ENCODE assay signal across 2 cellular contexts in the genomic region with DNA sequence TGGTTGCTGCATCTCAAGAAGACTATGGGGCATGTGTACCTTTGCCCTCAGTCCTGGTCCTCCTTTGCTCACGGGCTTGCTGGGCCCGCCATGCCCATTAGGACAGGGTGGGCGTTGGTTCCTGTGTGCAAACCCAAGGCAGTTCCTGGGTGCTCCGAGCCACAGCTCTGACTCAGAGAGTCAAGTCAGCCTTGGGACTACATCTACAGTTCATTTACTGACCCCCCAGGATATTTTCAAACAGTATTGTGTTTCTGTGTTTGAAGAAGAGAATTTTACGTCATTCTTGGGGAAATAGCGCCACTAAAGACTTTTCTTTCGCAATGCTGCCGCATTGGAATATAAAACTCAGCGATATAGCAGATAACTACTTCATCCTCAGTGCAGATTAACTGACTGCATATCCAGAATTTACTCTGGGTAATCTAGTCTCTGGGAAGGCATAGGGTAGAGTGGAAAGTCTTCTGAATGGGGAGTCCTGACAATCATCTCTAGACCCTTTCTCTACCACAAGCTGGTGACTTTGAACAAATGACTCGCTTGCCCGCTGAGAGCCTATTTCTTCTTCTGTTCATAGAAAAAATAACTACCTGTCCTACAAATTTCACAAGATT.
TF ChIP-seq lines count a peak whose summit lies in the region.

No MANE protein-coding gene starts in this region.

TF ChIP-seq in SK-N-SH, 30 proteins besides CTCF, POLR2A, EP300 and RAD21 (continued from another document):
- no peak for TF ChIP-seq ZBTB33 (IDR thresholded peaks at IDR 0.05; ENCODE audit: borderline replicate concordance, low read depth)
- no peak for TF ChIP-seq FOXJ3 (CRISPR knock-in tag; IDR thresholded peaks at IDR 0.05)
- TF ChIP-seq RXRA (IDR thresholded peaks at IDR 0.05; ENCODE audit: borderline replicate concordance, low read depth) = no peak
- no peak for TF ChIP-seq RCOR1 (IDR thresholded peaks at IDR 0.05; ENCODE audit: low read length)

TF ChIP-seq in H1, 55 proteins besides CTCF, POLR2A, EP300 and RAD21 (continued from another document):
- TF ChIP-seq, protein P1, sequence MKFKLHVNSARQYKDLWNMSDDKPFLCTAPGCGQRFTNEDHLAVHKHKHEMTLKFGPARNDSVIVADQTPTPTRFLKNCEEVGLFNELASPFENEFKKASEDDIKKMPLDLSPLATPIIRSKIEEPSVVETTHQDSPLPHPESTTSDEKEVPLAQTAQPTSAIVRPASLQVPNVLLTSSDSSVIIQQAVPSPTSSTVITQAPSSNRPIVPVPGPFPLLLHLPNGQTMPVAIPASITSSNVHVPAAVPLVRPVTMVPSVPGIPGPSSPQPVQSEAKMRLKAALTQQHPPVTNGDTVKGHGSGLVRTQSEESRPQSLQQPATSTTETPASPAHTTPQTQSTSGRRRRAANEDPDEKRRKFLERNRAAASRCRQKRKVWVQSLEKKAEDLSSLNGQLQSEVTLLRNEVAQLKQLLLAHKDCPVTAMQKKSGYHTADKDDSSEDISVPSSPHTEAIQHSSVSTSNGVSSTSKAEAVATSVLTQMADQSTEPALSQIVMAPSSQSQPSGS (IDR thresholded peaks at IDR 0.05; ENCODE audit: low read length) = no peak
- no peak for TF ChIP-seq SIX5 (IDR thresholded peaks at IDR 0.05; ENCODE audit: low read depth, low read length)
- no peak for TF ChIP-seq EZH2 (IDR thresholded peaks at IDR 0.05; ENCODE audit: low read depth, low read length, severe bottlenecking)
- TF ChIP-seq EGR1 (IDR thresholded peaks at IDR 0.05; ENCODE audit: borderline replicate concordance, low read depth, low read length) = no peak
- no peak for TF ChIP-seq MAFK (IDR thresholded peaks at IDR 0.05; ENCODE audit: low read depth, low read length)
- TF ChIP-seq TCF12 (IDR thresholded peaks at IDR 0.05; ENCODE audit: low read depth, low read length) = no peak
- TF ChIP-seq RNF2 (IDR thresholded peaks at IDR 0.05; ENCODE audit: borderline replicate concordance, low read depth, low read length, missing control alignments, poor library complexity, severe bottlenecking) = no peak
- TF ChIP-seq BACH1 (IDR thresholded peaks at IDR 0.05; ENCODE audit: low read length) = no peak
